Comparison of ENCODE assay signal across 13 cellular contexts in genomic region chr2:25343187-25343825, GRCh38. TPM values are rescaled to one million over a fixed set of nuclear protein-coding genes. Genes with fewer than 3 reads are reported as not detected.
DNase-seq lines count a peak whose midpoint lies in the region; FAIRE-seq and TF ChIP-seq lines count a peak whose summit lies in the region.
"Had no signal": no experiment of that assay in that cellular context is flagged by ENCODE, and none has a peak within 500 bp of the region (broad histone marks: within the 10 kb centered on the region; RNA-seq: fewer than 3 reads in every experiment).

No MANE protein-coding gene starts in this region.

- peaks cover 7% of the 10 kb centered on the region for H3K36me3 Mint-ChIP-seq in activated T-cell treated with anti-CD3 and anti-CD28 coated beads, Interleukin-2, amount 50 U/mL, for 24 hours (ENCODE audit: low read depth)
- H3K36me3 Mint-ChIP-seq in astrocyte (ENCODE audit: low read depth, unreplicated experiment) (peaks cover 2% of the 10 kb centered on the region), osteocyte (ENCODE audit: unreplicated experiment) (no peaks in the 10 kb centered on the region)

- H3K27ac Mint-ChIP-seq in activated T-cell treated with anti-CD3 and anti-CD28 coated beads, Interleukin-2, amount 50 U/mL, for 24 hours = no peak overlapping the region
- no peak overlapping the region for H3K27ac Mint-ChIP-seq in astrocyte (ENCODE audit: unreplicated experiment)
- H3K27ac Mint-ChIP-seq in osteocyte (ENCODE audit: unreplicated experiment) = no peak overlapping the region

- peak overlapping the region; percentile 77 for H3K4me3 Mint-ChIP-seq in activated T-cell treated with anti-CD3 and anti-CD28 coated beads, Interleukin-2, amount 50 U/mL, for 24 hours
- H3K4me3 Mint-ChIP-seq in astrocyte (ENCODE audit: unreplicated experiment) (peak overlapping the region; percentile 8), osteocyte (ENCODE audit: unreplicated experiment) (peak overlapping the region; percentile 50)

- DNase-seq in activated T-cell treated with anti-CD3 and anti-CD28 coated beads, Interleukin-2, amount 50 U/mL, for 24 hours = no peak
- DNase-seq in activated T-cell treated with anti-CD3 and anti-CD28 coated beads, Interleukin-2, amount 50 U/mL, for 48 hours = no peak
- no peak for DNase-seq in astrocyte (ENCODE audit: low read depth)
- DNase-seq in osteocyte (ENCODE audit: extremely low spot score, unreplicated experiment) = no peak
- no peak for DNase-seq in NCI-H774 (lab: John Stamatoyannopoulos, UW)
- DNase-seq in KBM-7 = no peak
- DNase-seq in colonic mucosa = no peak
- DNase-seq: amniotic stem cell; effector CD4-positive, alpha-beta T cell; foreskin fibroblast; NCI-H1436; NCI-H524 treated with DMSO at 0.1 percent for 48 hours had no signal

- no peak for FAIRE-seq in astrocyte (lab: Jason Lieb, UNC)

- H3K9ac ChIP-seq in KMS-11 = no peak overlapping the region
- H3K9ac ChIP-seq in astrocyte (ENCODE audit: low read length) = no peak overlapping the region
- no peak overlapping the region for H3K9ac ChIP-seq in colonic mucosa (ENCODE audit: low read depth in 2 of 2, low read length in 2 of 2)

- no peaks in the 10 kb centered on the region for H3K4me1 ChIP-seq in KMS-11 (ENCODE audit: low read depth, poor library complexity, severe bottlenecking)
- peaks cover 13% of the 10 kb centered on the region for H3K4me1 ChIP-seq in astrocyte (ENCODE audit: insufficient read depth, low read length)
- H3K4me1 ChIP-seq in colonic mucosa = peaks cover 8% of the 10 kb centered on the region

- H4K20me1 ChIP-seq in KMS-11 (ENCODE audit: insufficient read depth) (no peaks in the 10 kb centered on the region), astrocyte (ENCODE audit: insufficient read depth, low read length) (peaks cover 25% of the 10 kb centered on the region)

- H3K79me2 ChIP-seq in KMS-11 (ENCODE audit: insufficient read depth, low read depth) = no peaks in the 10 kb centered on the region
- peaks cover 15% of the 10 kb centered on the region for H3K79me2 ChIP-seq in astrocyte (ENCODE audit: insufficient read depth, low read length)

- in situ Hi-C loops in KBM-7 (cut with MboI; ENCODE audit: low pct_unique_long_range_greater_than_20kb, low sequenced_read_pairs) = no loop called here

- H3K4me1 Mint-ChIP-seq in activated T-cell treated with anti-CD3 and anti-CD28 coated beads, Interleukin-2, amount 50 U/mL, for 24 hours (ENCODE audit: low read depth) = peaks cover 48% of the 10 kb centered on the region
- H3K4me1 Mint-ChIP-seq in astrocyte (ENCODE audit: low read depth, unreplicated experiment) (peaks cover 8% of the 10 kb centered on the region), osteocyte (ENCODE audit: unreplicated experiment) (peaks cover 15% of the 10 kb centered on the region)

- H3K4me2 ChIP-seq in KMS-11 (peak overlapping the region; percentile 45; the same call in 1 of the 2 replicates), astrocyte (ENCODE audit: low read length) (no peak overlapping the region)

- H2AFZ ChIP-seq in KMS-11 (ENCODE audit: low read depth) (no peak overlapping the region), astrocyte (ENCODE audit: low read depth, low read length) (no peak overlapping the region)

- intact Hi-C loops in colonic mucosa (cut with DNase I) = no loop called here

- TF ChIP-seq CTCF in KMS-11 (conservative IDR thresholded peaks at IDR 0.05; ENCODE audit: low read depth, low read length) (no peak), astrocyte (IDR thresholded peaks at IDR 0.05; ENCODE audit: insufficient read depth, low read depth, low read length) (no peak), osteocyte (IDR thresholded peaks at IDR 0.05) (no peak), colonic mucosa (IDR thresholded peaks at IDR 0.05) (no peak)

- H3K4me3 ChIP-seq in KMS-11 (IDR thresholded peaks at IDR 0.05; ENCODE audit: insufficient read depth, low read depth, low read length) (no peak overlapping the region), astrocyte (ENCODE audit: insufficient read depth, low read depth, low read length) (no peak overlapping the region), colonic mucosa (no peak overlapping the region)

- H3K9me3 ChIP-seq in astrocyte (ENCODE audit: insufficient read depth, low read depth, low read length) = no peaks in the 10 kb centered on the region
- H3K9me3 ChIP-seq in colonic mucosa = no peaks in the 10 kb centered on the region

- H3K27ac ChIP-seq in KMS-11 (no peak overlapping the region), astrocyte (ENCODE audit: low read depth, low read length) (no peak overlapping the region), colonic mucosa (no peak overlapping the region)

- no peaks in the 10 kb centered on the region for H3K9me3 Mint-ChIP-seq in activated T-cell treated with anti-CD3 and anti-CD28 coated beads, Interleukin-2, amount 50 U/mL, for 24 hours
- H3K9me3 Mint-ChIP-seq in astrocyte (ENCODE audit: unreplicated experiment) (no peaks in the 10 kb centered on the region), osteocyte (ENCODE audit: unreplicated experiment) (no peaks in the 10 kb centered on the region)

- H3K36me3 ChIP-seq in KMS-11 (ENCODE audit: insufficient read depth) = no peaks in the 10 kb centered on the region
- no peaks in the 10 kb centered on the region for H3K36me3 ChIP-seq in astrocyte (ENCODE audit: insufficient read depth, low read length)
- no peaks in the 10 kb centered on the region for H3K36me3 ChIP-seq in colonic mucosa

- peaks cover 3% of the 10 kb centered on the region; the same call in 1 of the 2 replicates for H3K27me3 ChIP-seq in KMS-11 (ENCODE audit: insufficient read depth, low read depth)
- no peaks in the 10 kb centered on the region for H3K27me3 ChIP-seq in astrocyte (ENCODE audit: insufficient read depth, low read length)
- no peaks in the 10 kb centered on the region for H3K27me3 ChIP-seq in colonic mucosa

- H3K27me3 Mint-ChIP-seq in activated T-cell treated with anti-CD3 and anti-CD28 coated beads, Interleukin-2, amount 50 U/mL, for 24 hours = no peaks in the 10 kb centered on the region
- peaks cover 6% of the 10 kb centered on the region for H3K27me3 Mint-ChIP-seq in astrocyte (ENCODE audit: low read depth, unreplicated experiment)
- H3K27me3 Mint-ChIP-seq in osteocyte (ENCODE audit: unreplicated experiment) = no peaks in the 10 kb centered on the region

RNA-seq across cellular contexts. Expression of gene DNMT3A, which starts 1.6 kb away (rescaled TPM):
- total RNA-seq in astrocyte (51.4 and 58.1 TPM in 2 replicates), osteocyte (80.2 and 85.2 TPM in 2 replicates), colonic mucosa (10 to 100 TPM; 30.8 to 44.5 TPM)

Comparison
In these comparisons a context has a peak if more than half of its experiments do, and no peak if none do; other contexts are left out.
1. H3K4me3 Mint-ChIP-seq: peak in every context shown above with its lines; median percentile 77 in activated T-cell treated with anti-CD3 and anti-CD28 coated beads, Interleukin-2, amount 50 U/mL, for 24 hours; 50 in osteocyte; 8 in astrocyte.